ENCODE assay signal across 23 cellular contexts in genomic region chr2:238939521-238940403, GRCh38.
DNase-seq lines count a peak whose midpoint lies in the region; ATAC-seq and TF ChIP-seq lines count a peak whose summit lies in the region.
"Had no signal": no experiment of that assay in that cellular context is flagged by ENCODE, and none has a peak within 500 bp of the region (broad histone marks: within the 10 kb centered on the region; RNA-seq: fewer than 3 reads in every experiment).

No MANE protein-coding gene starts in this region.

- H3K36me3 ChIP-seq in ACC112 (ENCODE audit: insufficient read depth, low read length) = no peaks in the 10 kb centered on the region
- no peaks in the 10 kb centered on the region for H3K36me3 ChIP-seq in Peyer's patch
- no peaks in the 10 kb centered on the region for H3K36me3 ChIP-seq in gastroesophageal sphincter
- no peaks in the 10 kb centered on the region for H3K36me3 ChIP-seq in stomach
- no peaks in the 10 kb centered on the region for H3K36me3 ChIP-seq in mucosa of descending colon (ENCODE audit: low read depth)

- H3K27me3 ChIP-seq in ACC112 (ENCODE audit: insufficient read depth, low read length) = 0 out of 2 replicates have a peak, but pooled peaks cover 1% of the 10 kb centered on the region
- no peaks in the 10 kb centered on the region for H3K27me3 ChIP-seq in Peyer's patch
- H3K27me3 ChIP-seq in gastroesophageal sphincter = no peaks in the 10 kb centered on the region
- peaks cover 0 to 6% (median 0%) of the 10 kb centered on the region in 3 donors for H3K27me3 ChIP-seq in stomach
- H3K27me3 ChIP-seq: testis had no signal

- H3K27ac ChIP-seq in ACC112 (ENCODE audit: low read depth, low read length) (peak overlapping the region; percentile 76), Peyer's patch (peak overlapping the region in 3 of 4 donors; percentile 35 to 59 (median 52)), gastroesophageal sphincter (peak overlapping the region in 3 of 4 donors; percentile 32 to 66 (median 64)), stomach (peak overlapping the region in 4 of 5 donors; percentile 1 to 50 (median 25))
- H3K27ac ChIP-seq: testis had no signal

- peak in 1 of 3 donors; percentile 36 for DNase-seq in Peyer's patch
- no peak for DNase-seq in stomach
- DNase-seq in mucosa of descending colon = no peak
- no peak for DNase-seq in anterior cingulate cortex (lab: John Stamatoyannopoulos, UW)
- DNase-seq in HuH-7 (ENCODE audit: low spot score) = no peak
- DNase-seq: activated CD4-positive, alpha-beta T cell treated with anti-CD3 and anti-CD28 coated beads for 4 hours; activated naive CD4-positive, alpha-beta T cell treated with anti-CD3 and anti-CD28 coated beads, Interleukin-2, amount 10 ng/mL, durations not matched to agents 7 days and 5 days; C1 segment of cervical spinal cord; caudate nucleus; COR-L47; DMS79; GDM1; glutamatergic neuron; H7; NCI-H1048; NCI-H1694; SK-N-SH; stimulated activated CD4-positive, alpha-beta T cell treated with anti-CD3 and anti-CD28 coated beads, Interleukin-4, amount 100 ng/mL, for 4 hours; stimulated activated naive CD4-positive, alpha-beta T cell; T-helper 17 cell; testis had no signal

- H3K9me3 ChIP-seq in Peyer's patch (no peaks in the 10 kb centered on the region), gastroesophageal sphincter (peaks cover 0 to 7% (median 0%) of the 10 kb centered on the region in 3 donors), stomach (no peaks in the 10 kb centered on the region), mucosa of descending colon (no peaks in the 10 kb centered on the region)
- H3K9me3 ChIP-seq: SK-N-SH, testis had no signal

- no peak overlapping the region for H3K4me3 ChIP-seq in ACC112 (ENCODE audit: low read depth, low read length)
- no peak overlapping the region for H3K4me3 ChIP-seq in Peyer's patch
- no peak overlapping the region for H3K4me3 ChIP-seq in gastroesophageal sphincter
- H3K4me3 ChIP-seq in stomach = no peak overlapping the region
- no peak overlapping the region for H3K4me3 ChIP-seq in mucosa of descending colon
- H3K4me3 ChIP-seq: testis had no signal

- H2AFZ ChIP-seq in ACC112 (ENCODE audit: low read length, unreplicated experiment) = no peak overlapping the region

- no peaks in the 10 kb centered on the region for H3K79me2 ChIP-seq in ACC112 (ENCODE audit: control insufficient read depth, insufficient read depth, low read length, unreplicated experiment)

- WGBS in gastroesophageal sphincter (ENCODE audit: low coverage in 1 of 2), 2 donors = 97 to 100% methylated on average over 6 to 8 of the region's 8 CpGs
- WGBS in stomach, 5 donors = 88 to 94% (median 89%) methylated on average over 8 of the region's 8 CpGs

- TF ChIP-seq CTCF in Peyer's patch (IDR thresholded peaks at IDR 0.05) (no peak), gastroesophageal sphincter (IDR thresholded peaks at IDR 0.05) (no peak), stomach (IDR thresholded peaks at IDR 0.05) (no peak), mucosa of descending colon (IDR thresholded peaks at IDR 0.05) (no peak)

- intact Hi-C loops in stomach (cut with DNase I; ENCODE audit: low total_unique reads) (no loop called here), mucosa of descending colon (cut with DNase I, micrococcal nuclease) (no loop called here)

- TF ChIP-seq POLR2A in Peyer's patch (IDR thresholded peaks at IDR 0.05) (no peak), gastroesophageal sphincter (IDR thresholded peaks at IDR 0.05) (no peak), stomach (IDR thresholded peaks at IDR 0.05) (no peak)

- H3K4me1 ChIP-seq in ACC112 (ENCODE audit: control insufficient read depth, insufficient read depth, low read length, unreplicated experiment) (peaks cover 28% of the 10 kb centered on the region), Peyer's patch (no peaks in the 10 kb centered on the region), gastroesophageal sphincter (peaks cover 0 to 6% (median 0%) of the 10 kb centered on the region in 3 donors), stomach (no peaks in the 10 kb centered on the region), mucosa of descending colon (ENCODE audit: low read depth) (no peaks in the 10 kb centered on the region)

- TF ChIP-seq EP300 in gastroesophageal sphincter (IDR thresholded peaks at IDR 0.05) = no peak
- no peak for TF ChIP-seq EP300 in stomach (IDR thresholded peaks at IDR 0.05)

- ATAC-seq in gastroesophageal sphincter (no peak), mucosa of descending colon (no peak)
- ATAC-seq: T-helper 17 cell had no signal

Comparison
In these comparisons a context has a peak if more than half of its experiments do, and no peak if none do; other contexts are left out.
1. H3K27ac ChIP-seq: peak in every context shown above with its lines; median percentile 76 in ACC112; 64 in gastroesophageal sphincter; 52 in Peyer's patch; 25 in stomach.